ENCODE assay signal across 20 cellular contexts in the genomic region with DNA sequence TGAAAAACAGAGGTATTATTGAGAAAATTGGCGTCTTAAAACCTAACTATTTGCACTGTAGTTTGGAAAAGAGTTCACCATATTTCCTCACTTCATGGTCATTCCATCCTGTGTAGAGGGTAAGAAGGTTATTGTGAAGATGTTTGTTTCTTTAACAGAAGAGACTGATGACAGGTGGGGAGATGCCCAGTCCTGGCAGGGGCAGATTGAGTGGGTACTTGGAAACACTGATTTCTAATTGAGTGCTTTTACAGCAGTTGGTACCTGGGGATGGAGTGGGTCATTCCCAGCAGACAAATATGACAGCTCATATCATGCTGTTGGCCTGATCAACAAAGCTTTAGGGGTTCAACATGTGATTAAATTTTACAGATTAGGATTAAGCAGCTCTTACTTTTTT.
"Had no signal": no experiment of that assay in that cellular context is flagged by ENCODE, and none has a peak within 500 bp of the region (broad histone marks: within the 10 kb centered on the region; RNA-seq: fewer than 3 reads in every experiment).

No MANE protein-coding gene starts in this region.

- H3K4me1 Mint-ChIP-seq: activated naive CD8-positive, alpha-beta T cell treated with anti-CD3 and anti-CD28 coated beads, Interleukin-2, amount 50 U/mL, for 24 hours had no signal

- H3K9me3 ChIP-seq: left lung, stomach, testis, upper lobe of left lung had no signal

- H3K36me3 Mint-ChIP-seq: activated naive CD4-positive, alpha-beta T cell treated with anti-CD3 and anti-CD28 coated beads, Interleukin-2, amount 10 ng/mL, durations not matched to agents 7 days and 5 days; memory B cell had no signal

- H3K27me3 Mint-ChIP-seq: activated naive CD8-positive, alpha-beta T cell treated with anti-CD3 and anti-CD28 coated beads, Interleukin-2, amount 50 U/mL, for 24 hours; memory B cell had no signal

- H3K27ac ChIP-seq: brain microvascular endothelial cell, foreskin keratinocyte, left lung, testis, upper lobe of left lung had no signal

- ATAC-seq: activated naive CD8-positive, alpha-beta T cell treated with anti-CD3 and anti-CD28 coated beads, Interleukin-2, amount 50 U/mL, for 24 hours; activated T-cell treated with anti-CD3 and anti-CD28 coated beads, Interleukin-2, amount 50 U/mL, for 4 hours; foreskin keratinocyte; left lung had no signal

- H3K27ac Mint-ChIP-seq: activated CD4-positive, alpha-beta T cell treated with anti-CD3 and anti-CD28 coated beads, Interleukin-2, amount 10 ng/mL, durations not matched to agents 7 days and 5 days; activated naive CD4-positive, alpha-beta T cell treated with anti-CD3 and anti-CD28 coated beads, Interleukin-2, amount 10 ng/mL, durations not matched to agents 7 days and 5 days; activated naive CD8-positive, alpha-beta T cell treated with anti-CD3 and anti-CD28 coated beads, Interleukin-2, amount 50 U/mL, for 24 hours; memory B cell had no signal

- H3K27me3 ChIP-seq: brain microvascular endothelial cell, foreskin keratinocyte, left lung, stomach, testis, upper lobe of left lung had no signal

- H3K4me1 ChIP-seq: foreskin keratinocyte had no signal

- H3K4me3 Mint-ChIP-seq: activated CD4-positive, alpha-beta T cell treated with anti-CD3 and anti-CD28 coated beads, Interleukin-2, amount 10 ng/mL, durations not matched to agents 7 days and 5 days; activated naive CD4-positive, alpha-beta T cell treated with anti-CD3 and anti-CD28 coated beads, Interleukin-2, amount 10 ng/mL, durations not matched to agents 7 days and 5 days; activated naive CD8-positive, alpha-beta T cell treated with anti-CD3 and anti-CD28 coated beads, Interleukin-2, amount 50 U/mL, for 24 hours; activated T-cell treated with anti-CD3 and anti-CD28 coated beads, Interleukin-2, amount 50 U/mL, for 4 hours; memory B cell had no signal

- DNase-seq: activated CD4-positive, alpha-beta T cell treated with anti-CD3 and anti-CD28 coated beads, Interleukin-2, amount 10 ng/mL, durations not matched to agents 7 days and 5 days; activated CD8-positive, alpha-beta memory T cell treated with anti-CD3 and anti-CD28 coated beads, Interleukin-2, amount 50 U/mL, for 4 hours; activated naive CD4-positive, alpha-beta T cell treated with anti-CD3 and anti-CD28 coated beads, Interleukin-2, amount 10 ng/mL, durations not matched to agents 7 days and 5 days; activated naive CD8-positive, alpha-beta T cell treated with anti-CD3 and anti-CD28 coated beads, Interleukin-2, amount 50 U/mL, for 24 hours; activated T-cell treated with anti-CD3 and anti-CD28 coated beads, Interleukin-2, amount 50 U/mL, for 4 hours; anterior cingulate cortex; brain microvascular endothelial cell; foreskin keratinocyte; glutamatergic neuron; left lung; occipital lobe; posterior cingulate gyrus; retina; stimulated activated CD4-positive, alpha-beta T cell treated with anti-CD3 and anti-CD28 coated beads, Interleukin-12 subunit alpha, Interleukin-12 subunit beta, amount 100 ng/mL, for 4 hours; stimulated activated CD4-positive, alpha-beta T cell treated with anti-CD3 and anti-CD28 coated beads, Interleukin-2, amount 100 ng/mL, for 24 hours; stomach; testis; upper lobe of left lung had no signal

- H3K9me3 Mint-ChIP-seq: activated CD4-positive, alpha-beta T cell treated with anti-CD3 and anti-CD28 coated beads, Interleukin-2, amount 10 ng/mL, durations not matched to agents 7 days and 5 days; activated naive CD4-positive, alpha-beta T cell treated with anti-CD3 and anti-CD28 coated beads, Interleukin-2, amount 10 ng/mL, durations not matched to agents 7 days and 5 days; activated naive CD8-positive, alpha-beta T cell treated with anti-CD3 and anti-CD28 coated beads, Interleukin-2, amount 50 U/mL, for 24 hours; activated T-cell treated with anti-CD3 and anti-CD28 coated beads, Interleukin-2, amount 50 U/mL, for 4 hours; memory B cell had no signal

- H3K4me3 ChIP-seq: coronary artery, left lung, stomach, testis, upper lobe of left lung had no signal

- H3K36me3 ChIP-seq: brain microvascular endothelial cell, left lung, stomach, upper lobe of left lung had no signal
